In the genomic region with DNA sequence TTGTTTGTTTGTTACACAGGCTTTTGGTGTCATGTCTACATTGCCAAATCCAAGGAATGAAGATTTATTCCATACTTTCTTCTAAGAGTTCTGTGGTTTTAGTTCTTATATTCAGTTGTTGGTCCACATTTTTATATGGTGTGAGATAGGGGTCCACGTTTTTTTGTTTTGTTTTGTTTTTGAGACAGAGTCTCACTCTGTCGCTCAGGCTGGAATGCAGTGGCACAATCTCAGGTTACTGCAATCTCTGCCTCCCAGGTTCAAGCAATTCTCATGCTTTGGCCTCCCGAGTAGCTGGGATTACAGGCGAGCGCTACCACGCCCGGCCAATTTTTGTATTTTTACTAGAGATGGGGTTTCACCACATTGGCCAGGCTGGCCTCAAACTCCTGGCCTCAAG, we compare ENCODE assay signal across 23 cellular contexts.
"Had no signal": no experiment of that assay in that cellular context is flagged by ENCODE, and none has a peak within 500 bp of the region (broad histone marks: within the 10 kb centered on the region; RNA-seq: fewer than 3 reads in every experiment).

No MANE protein-coding gene starts in this region.

- H3K4me2 ChIP-seq: hepatocyte had no signal

- H3K9me3 Mint-ChIP-seq: immature natural killer cell had no signal

- H3K27ac ChIP-seq: colonic mucosa, esophagus muscularis mucosa, foreskin keratinocyte, gastroesophageal sphincter, heart left ventricle, hepatocyte, left ventricle myocardium inferior, lower lobe of right lung had no signal

- ATAC-seq: foreskin keratinocyte, gastroesophageal sphincter, heart left ventricle, left colon, left lobe of liver, lower lobe of right lung, mucosa of descending colon had no signal

- H3K4me3 ChIP-seq: colonic mucosa, dorsolateral prefrontal cortex, esophagus muscularis mucosa, gastroesophageal sphincter, heart left ventricle, hepatocyte, left ventricle myocardium inferior, lower lobe of right lung, mucosa of descending colon had no signal

- H3K27ac Mint-ChIP-seq: mesothelial cell of epicardium had no signal

- H3K27me3 Mint-ChIP-seq: naive B cell had no signal

- H3K4me1 ChIP-seq: colonic mucosa, foreskin keratinocyte had no signal

- H3K36me3 ChIP-seq: colonic mucosa had no signal

- H3K4me3 Mint-ChIP-seq: immature natural killer cell, mesothelial cell of epicardium, naive B cell had no signal

- H2AFZ ChIP-seq: hepatocyte had no signal

- H3K27me3 ChIP-seq: colonic mucosa, dorsolateral prefrontal cortex, esophagus muscularis mucosa, foreskin keratinocyte, gastroesophageal sphincter, heart left ventricle, hepatocyte had no signal

- H3K4me1 Mint-ChIP-seq: mesothelial cell of epicardium had no signal

- H3K9me3 ChIP-seq: colonic mucosa, esophagus muscularis mucosa, mucosa of descending colon had no signal

- DNase-seq: colonic mucosa; dermis blood vessel endothelial cell; dorsolateral prefrontal cortex; effector CD4-positive, alpha-beta T cell; effector memory CD4-positive, alpha-beta T cell; foreskin keratinocyte; heart left ventricle; hypothalamus; immature natural killer cell; islet precursor cell; kidney; kidney glomerular epithelial cell; left colon; left ventricle myocardium inferior; lower lobe of right lung; mesenchymal stem cell; mucosa of descending colon; naive B cell had no signal
